ENCODE assay signal across 8 cellular contexts in the genomic region with DNA sequence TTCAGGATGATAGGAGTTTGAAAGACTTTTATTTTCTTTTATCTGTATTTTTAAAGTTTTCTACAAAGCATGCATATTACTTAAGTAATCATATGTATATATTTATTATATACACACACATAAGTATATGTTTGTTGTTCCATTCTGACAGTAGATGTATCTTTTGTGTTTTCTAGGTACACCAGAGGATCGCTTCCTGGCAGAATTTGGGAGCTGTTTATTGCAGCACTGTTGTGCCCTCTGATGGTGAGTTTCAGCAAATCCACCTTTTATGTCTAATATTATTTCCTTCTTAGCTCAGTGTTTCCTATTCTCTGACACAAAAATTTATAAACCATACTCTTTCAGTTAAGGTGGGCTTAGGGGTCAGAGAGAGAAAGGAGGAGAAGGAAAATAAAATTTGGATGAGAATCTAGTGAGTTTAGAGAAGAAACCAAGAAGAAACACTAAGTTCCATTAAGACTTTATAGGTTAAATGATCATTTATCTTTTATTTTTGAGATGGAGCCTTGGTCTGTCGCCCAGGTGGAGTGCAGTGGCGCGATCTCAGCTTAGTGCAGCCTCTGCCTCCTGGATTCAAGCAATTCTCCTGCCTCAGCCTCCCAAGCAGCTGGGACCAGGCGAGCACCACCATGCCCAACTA. TPM values are rescaled to one million over a fixed set of nuclear protein-coding genes. Genes with fewer than 3 reads are reported as not detected.
A peak's percentile ranks its signal among the peaks of the same experiment; 100 is the strongest.
DNase-seq lines count a peak whose midpoint lies in the region; ATAC-seq, FAIRE-seq and TF ChIP-seq lines count a peak whose summit lies in the region.

No MANE protein-coding gene starts in this region.

- peaks cover 5 to 7% of the 10 kb centered on the region in 2 donors for H3K4me1 Mint-ChIP-seq in stimulated activated naive B cell treated with anti-CD40 and anti-IgM and Interleukin-4, amounts not matched to agents 10 μg/mL and 1 μg/mL and 100 μg/mL, for 72 hours

- H3K27ac Mint-ChIP-seq in stimulated activated naive B cell treated with anti-CD40 and anti-IgM and Interleukin-4, amounts not matched to agents 10 μg/mL and 1 μg/mL and 100 μg/mL, for 72 hours, result no peak overlapping the region

- H3K4me3 ChIP-seq in Jurkat, Clone E6-1 (ENCODE audit: low read length), result no peak overlapping the region
- no peak overlapping the region for H3K4me3 ChIP-seq in bronchial epithelial cell (ENCODE audit: low read depth, low read length)

- FAIRE-seq in bronchial epithelial cell (lab: Jason Lieb, UNC), result no peak

- TF ChIP-seq CTCF in bronchial epithelial cell (IDR thresholded peaks at IDR 0.05; ENCODE audit: insufficient read depth, low read length, severe bottlenecking), result peak; percentile 47

- no peaks in the 10 kb centered on the region for H3K27me3 ChIP-seq in bronchial epithelial cell (ENCODE audit: control insufficient read depth, insufficient read depth, low read length)

- no peaks in the 10 kb centered on the region for H3K9me3 Mint-ChIP-seq in stimulated activated naive B cell treated with anti-CD40 and anti-IgM and Interleukin-4, amounts not matched to agents 10 μg/mL and 1 μg/mL and 100 μg/mL, for 72 hours

- peak; percentile 55 to 65 for ATAC-seq in stimulated activated naive B cell treated with anti-CD40 and anti-IgM and Interleukin-4, amounts not matched to agents 10 μg/mL and 1 μg/mL and 100 μg/mL, for 72 hours (replicated peaks)
- ATAC-seq in HG02571 (IDR thresholded peaks at IDR 0.05; ENCODE audit: unreplicated experiment), result no peak

- no peaks in the 10 kb centered on the region for H3K27me3 Mint-ChIP-seq in stimulated activated naive B cell treated with anti-CD40 and anti-IgM and Interleukin-4, amounts not matched to agents 10 μg/mL and 1 μg/mL and 100 μg/mL, for 72 hours

- peaks cover 0 to 3% of the 10 kb centered on the region in 2 donors for H3K36me3 Mint-ChIP-seq in stimulated activated naive B cell treated with anti-CD40 and anti-IgM and Interleukin-4, amounts not matched to agents 10 μg/mL and 1 μg/mL and 100 μg/mL, for 72 hours

- H3K4me3 Mint-ChIP-seq in stimulated activated naive B cell treated with anti-CD40 and anti-IgM and Interleukin-4, amounts not matched to agents 10 μg/mL and 1 μg/mL and 100 μg/mL, for 72 hours, result no peak overlapping the region

- DNase-seq in DMS 273 (lab: John Stamatoyannopoulos, UW; ENCODE audit: unreplicated experiment) (peak; percentile 53), DMS 273 treated with DMSO at 0.1 percent for 48 hours (lab: John Stamatoyannopoulos, UW) (no peak), RKO (ENCODE audit: low spot score) (peak; percentile 76), bronchial epithelial cell (ENCODE audit: low read depth) (peak; percentile 65), islet precursor cell (peak; percentile 63)
- DNase-seq in Jurkat, Clone E6-1 (ENCODE audit: low read depth, low spot score), result peak; percentile 62
- no peak for DNase-seq in stimulated activated naive B cell treated with anti-CD40 and anti-IgM and Interleukin-4, amounts not matched to agents 10 μg/mL and 1 μg/mL and 100 μg/mL, for 72 hours

- peaks cover 3% of the 10 kb centered on the region for H3K36me3 ChIP-seq in bronchial epithelial cell (ENCODE audit: control insufficient read depth, insufficient read depth, low read length)

RNA-seq across cellular contexts. Expression of gene OIT3, which starts 59.2 kb away (rescaled TPM):
- not detected for polyA plus RNA-seq in Jurkat, Clone E6-1 (2012; ENCODE audit: insufficient read depth, insufficient read length)
- total RNA-seq in bronchial epithelial cell, result 0.13 TPM in 1 of 2 replicates, not detected in the other

Comparison
In these comparisons a context has a peak if more than half of its experiments do, and no peak if none do; other contexts are left out.
1. DNase-seq: peak in DMS 273 (single experiment), Jurkat, Clone E6-1 (single experiment), RKO (single experiment), bronchial epithelial cell (single experiment) and islet precursor cell (single experiment); none in DMS 273 treated with DMSO at 0.1 percent for 48 hours (single experiment) and stimulated activated naive B cell treated with anti-CD40 and anti-IgM and Interleukin-4, amounts not matched to agents 10 μg/mL and 1 μg/mL and 100 μg/mL, for 72 hours (single experiment).